Comparison of ENCODE assay signal across 21 cellular contexts in genomic region chr15:58344164-58345070, GRCh38.
DNase-seq lines count a peak whose midpoint lies in the region; ATAC-seq and TF ChIP-seq lines count a peak whose summit lies in the region.
"Had no signal": no experiment of that assay in that cellular context is flagged by ENCODE, and none has a peak within 500 bp of the region (broad histone marks: within the 10 kb centered on the region; RNA-seq: fewer than 3 reads in every experiment).

No MANE protein-coding gene starts in this region.

- TF ChIP-seq CTCF in AG04450 (IDR thresholded peaks at IDR 0.05; ENCODE audit: low read depth, low read length), result no peak
- TF ChIP-seq CTCF in HCT116 (IDR thresholded peaks at IDR 0.05 in 2 of 3, conservative IDR thresholded peaks at IDR 0.05 in 1 of 3; ENCODE audit: borderline replicate concordance in 1 of 3, insufficient read depth in 1 of 3, low read depth in 2 of 3, low read length in 2 of 3), result no peak
- TF ChIP-seq CTCF in PC-3 (conservative IDR thresholded peaks at IDR 0.05; ENCODE audit: low read depth, low read length), result no peak
- no peak for TF ChIP-seq CTCF in hepatocyte (IDR thresholded peaks at IDR 0.05; ENCODE audit: poor library complexity)

- no peaks in the 10 kb centered on the region for H3K36me3 ChIP-seq in HCT116 (ENCODE audit: control insufficient read depth in 1 of 2, insufficient read depth in 2 of 2, low read length in 2 of 2)
- no peaks in the 10 kb centered on the region for H3K36me3 ChIP-seq in PC-3 (ENCODE audit: low read depth, low read length)
- H3K36me3 ChIP-seq in hepatocyte (replicated peaks; ENCODE audit: insufficient read depth, low read depth), result no peaks in the 10 kb centered on the region
- H3K36me3 ChIP-seq: SJCRH30 had no signal

- intact Hi-C loops in HCT116 (cut with micrococcal nuclease) (no loop called here), PC-3 (cut with micrococcal nuclease) (loop anchor here (5.0 kb wide), 1 partner anchor 113 kb away; no protein-coding TSS in a partner anchor)

- H3K4me2 ChIP-seq in HCT116 (ENCODE audit: low read length), result no peak overlapping the region
- no peak overlapping the region for H3K4me2 ChIP-seq in PC-3 (ENCODE audit: low read length)
- H3K4me2 ChIP-seq in hepatocyte, result no peak overlapping the region

- no peak for DNase-seq in AG04450 (ENCODE audit: low read depth, low spot score)
- DNase-seq in HCT116 (ENCODE audit: low read depth, low spot score), result no peak
- peak; percentile 39 for DNase-seq in PC-3
- no peak for DNase-seq in hepatocyte (ENCODE audit: low spot score)
- no peak for DNase-seq in NCI-H526 treated with DMSO at 0.1 percent for 48 hours (lab: John Stamatoyannopoulos, UW)
- DNase-seq: Calu3; CD8-positive, alpha-beta T cell; DMS153; GDM1; H7; NCI-H1417; NCI-H187 treated with DMSO at 0.1 percent for 48 hours; NCI-H2107; NCI-H2227 treated with DMSO at 0.1 percent for 48 hours; NCI-H510A; NCI-H774; NK-92 treated with Interleukin-12 subunit alpha and Interleukin-12 subunit beta, amount 100 ng/mL, for 24 hours; SJCRH30 had no signal

- H3K4me1 ChIP-seq in HCT116 (ENCODE audit: control insufficient read depth in 1 of 2, insufficient read depth in 2 of 2, low read length in 2 of 2) (no peaks in the 10 kb centered on the region), PC-3 (ENCODE audit: insufficient read depth, low read length) (peaks cover 37% of the 10 kb centered on the region), hepatocyte (ENCODE audit: insufficient read depth) (no peaks in the 10 kb centered on the region)

- peaks cover 5% of the 10 kb centered on the region; the same call in 1 of the 2 replicates for H3K9me3 ChIP-seq in AG04450 (ENCODE audit: control insufficient read depth, insufficient read depth, low read length)
- H3K9me3 ChIP-seq in HCT116 (ENCODE audit: control insufficient read depth in 1 of 2, insufficient read depth in 1 of 2, low read depth in 1 of 2, low read length in 2 of 2), result no peaks in the 10 kb centered on the region
- no peaks in the 10 kb centered on the region for H3K9me3 ChIP-seq in PC-3 (ENCODE audit: low read length)
- H3K9me3 ChIP-seq in hepatocyte (ENCODE audit: low read depth), result no peaks in the 10 kb centered on the region
- H3K9me3 ChIP-seq: SJCRH30 had no signal

- H3K27me3 ChIP-seq in AG04450 (ENCODE audit: control insufficient read depth, insufficient read depth, low read length), result no peaks in the 10 kb centered on the region
- H3K27me3 ChIP-seq in HCT116 (ENCODE audit: insufficient read depth, low read length), result no peaks in the 10 kb centered on the region
- H3K27me3 ChIP-seq in PC-3 (ENCODE audit: low read length), result no peaks in the 10 kb centered on the region
- no peaks in the 10 kb centered on the region for H3K27me3 ChIP-seq in hepatocyte
- H3K27me3 ChIP-seq: SJCRH30 had no signal

- WGBS in hepatocyte (ENCODE audit: low lambda C conversion rate, missing lambda C conversion rate), result 73% methylated on average over 5 of the region's 5 CpGs

- CTCF ChIA-PET in AG04450 (lab: Charles Lee) (no interaction called here), HCT116 (lab: Charles Lee) (no interaction called here), PC-3 (lab: Charles Lee) (no interaction called here)

- TF ChIP-seq POLR2A in HCT116 (IDR thresholded peaks at IDR 0.05; ENCODE audit: borderline replicate concordance, extremely low read depth, insufficient read depth, insufficient read length), result no peak

- BruUV-seq in HCT116 (replicated peaks; lab: Mats Ljungman, UMichigan) (no TSS peak), PC-3 (replicated peaks; lab: Mats Ljungman, UMichigan) (no TSS peak)

- no peak for TF ChIP-seq RAD21 in HCT116 (IDR thresholded peaks at IDR 0.05; ENCODE audit: low read depth)

- H2AFZ ChIP-seq in HCT116 (ENCODE audit: low read depth, low read length, poor library complexity, severe bottlenecking) (peak overlapping the region; percentile 61), PC-3 (ENCODE audit: low read length) (no peak overlapping the region), hepatocyte (peak overlapping the region; percentile 6)

- no peaks in the 10 kb centered on the region for H3K79me2 ChIP-seq in HCT116 (ENCODE audit: insufficient read depth, low read length)
- no peaks in the 10 kb centered on the region for H3K79me2 ChIP-seq in PC-3 (ENCODE audit: low read length)
- no peaks in the 10 kb centered on the region for H3K79me2 ChIP-seq in hepatocyte

- H3K9me2 ChIP-seq in HCT116 (ENCODE audit: insufficient read depth), result no peaks in the 10 kb centered on the region
- no peaks in the 10 kb centered on the region for H3K9me2 ChIP-seq in PC-3 (replicated peaks; ENCODE audit: low read length)
- no peaks in the 10 kb centered on the region for H3K9me2 ChIP-seq in hepatocyte (replicated peaks; ENCODE audit: insufficient read depth)

- no peak for ATAC-seq in HCT116
- peak; percentile 32; the same call in 1 of the 2 replicates for ATAC-seq in PC-3
- no peak for ATAC-seq in GM21360 (IDR thresholded peaks at IDR 0.05; ENCODE audit: unreplicated experiment)
- ATAC-seq in HG03196 (IDR thresholded peaks at IDR 0.05; ENCODE audit: unreplicated experiment), result no peak
- ATAC-seq in GM21786 (IDR thresholded peaks at IDR 0.05; ENCODE audit: unreplicated experiment), result no peak
- ATAC-seq: CD8-positive, alpha-beta T cell had no signal

- no peaks in the 10 kb centered on the region for H3F3A ChIP-seq in PC-3 (ENCODE audit: low read length, unreplicated experiment)

- RAD21 ChIA-PET in HCT116 (lab: Charles Lee; ENCODE audit: low non-redundant PET in 1 of 2, low total read pairs in 2 of 2, uncharacterized antibody in 2 of 2, unreplicated experiment in 2 of 2), result no interaction called here

- H3K4me3 ChIP-seq in AG04450 (ENCODE audit: low read depth, low read length), result no peak overlapping the region
- no peak overlapping the region for H3K4me3 ChIP-seq in HCT116 (replicated peaks in 1 of 2; ENCODE audit: low read depth in 1 of 2, low read length in 2 of 2)
- H3K4me3 ChIP-seq in PC-3 (ENCODE audit: low read length), result no peak overlapping the region
- no peak overlapping the region for H3K4me3 ChIP-seq in hepatocyte
- H3K4me3 ChIP-seq: SJCRH30 had no signal

- no peak overlapping the region for H3K9ac ChIP-seq in HCT116 (ENCODE audit: low read length)
- H3K9ac ChIP-seq in PC-3 (ENCODE audit: low read length), result no peak overlapping the region

- peak overlapping the region; percentile 22 for H3K27ac ChIP-seq in AG04450 (ENCODE audit: low read depth, low read length)
- no peak overlapping the region for H3K27ac ChIP-seq in HCT116 (ENCODE audit: low read depth, low read length)
- H3K27ac ChIP-seq in PC-3 (ENCODE audit: low read length), result peak overlapping the region; percentile 36
- no peak overlapping the region for H3K27ac ChIP-seq in hepatocyte
- H3K27ac ChIP-seq: SJCRH30 had no signal

- POLR2A ChIA-PET in AG04450 (lab: Yijun Ruan, JAX), result interaction anchor here (0.6 to 2.0 kb wide), 3 partner anchors 11 to 646 kb away, joined by 3 to 8 read pairs (median 5); no protein-coding TSS in a partner anchor
- POLR2A ChIA-PET in HCT116 (lab: Charles Lee), result interaction anchor here (1.3 kb wide), 1 partner anchor 13 kb away, joined by 3 read pairs; no protein-coding TSS in a partner anchor
- POLR2A ChIA-PET in PC-3 (lab: Charles Lee; ENCODE audit: unreplicated experiment), result interaction anchor here (0.7 kb wide), 1 partner anchor 427 kb away, joined by 3 read pairs; the partner anchor contains the start of gene MINDY2

- H4K20me1 ChIP-seq in HCT116 (ENCODE audit: insufficient read depth) (no peaks in the 10 kb centered on the region), PC-3 (ENCODE audit: low read length) (no peaks in the 10 kb centered on the region), hepatocyte (ENCODE audit: insufficient read depth, poor library complexity, severe bottlenecking) (no peaks in the 10 kb centered on the region)

TF ChIP-seq in HCT116, 20 proteins besides CTCF, POLR2A, EP300 and RAD21:
- TF ChIP-seq POLR2AphosphoS5 (IDR thresholded peaks at IDR 0.05; ENCODE audit: low read depth, low read length), result no peak
- no peak for TF ChIP-seq CBX3 (IDR thresholded peaks at IDR 0.05; ENCODE audit: low read depth)
- no peak for TF ChIP-seq ZNF274 (IDR thresholded peaks at IDR 0.05; ENCODE audit: low read depth, low read length)

Comparison
In these comparisons a context has a peak if more than half of its experiments do, and no peak if none do; other contexts are left out.
1. H3K27ac ChIP-seq: peak in AG04450 (single experiment) and PC-3 (single experiment); none in HCT116 (single experiment) and hepatocyte (single experiment).